ENCODE assay signal across 14 cellular contexts in the genomic region with DNA sequence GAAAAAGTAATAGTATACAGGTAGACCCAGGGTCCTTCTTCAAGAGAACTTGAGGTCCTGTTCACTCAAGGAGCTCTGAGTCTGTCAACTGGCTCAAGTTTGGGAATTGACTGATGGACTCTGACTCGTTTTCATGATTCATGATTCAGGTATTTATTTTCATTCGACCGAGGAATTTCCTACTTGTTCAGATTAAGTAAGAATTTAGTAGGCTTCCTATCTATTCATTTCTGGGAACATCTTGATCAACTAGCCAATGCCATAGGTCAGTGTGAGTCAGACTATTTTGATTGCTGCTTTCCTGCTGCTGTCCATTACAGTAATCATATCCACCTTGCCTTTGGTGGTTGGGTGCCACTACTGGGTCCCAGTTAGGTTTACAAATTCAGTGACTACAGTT. TPM values are rescaled to one million over a fixed set of nuclear protein-coding genes. Genes with fewer than 3 reads are reported as not detected.
DNase-seq lines count a peak whose midpoint lies in the region; ATAC-seq, FAIRE-seq and TF ChIP-seq lines count a peak whose summit lies in the region.
"Had no signal": no experiment of that assay in that cellular context is flagged by ENCODE, and none has a peak within 500 bp of the region (broad histone marks: within the 10 kb centered on the region; RNA-seq: fewer than 3 reads in every experiment).

No MANE protein-coding gene starts in this region.

- H3K9me1 ChIP-seq in endothelial cell of umbilical vein (replicated peaks; ENCODE audit: control insufficient read depth, extremely low read depth, insufficient read depth, low read length) = no peaks in the 10 kb centered on the region

- BruUV-seq in Caco-2 (replicated peaks; lab: Mats Ljungman, UMichigan) (no TSS peak), Panc1 (replicated peaks; lab: Mats Ljungman, UMichigan) (no TSS peak), endothelial cell of umbilical vein (replicated peaks; lab: Mats Ljungman, UMichigan) (no TSS peak)

- peak overlapping the region; percentile 59 for H3K4me2 ChIP-seq in endothelial cell of umbilical vein (ENCODE audit: insufficient read depth, low read length)

- POLR2A ChIA-PET in Caco-2 (lab: Charles Lee) = no interaction called here
- POLR2A ChIA-PET in Panc1 (lab: Charles Lee) = interaction anchor here (0.6 kb wide), 1 partner anchor 11 kb away, joined by 4 read pairs; no protein-coding TSS in a partner anchor
- POLR2A ChIA-PET in endothelial cell of umbilical vein (lab: Charles Lee) = no interaction called here
- POLR2A ChIA-PET in naive thymus-derived CD4-positive, alpha-beta T cell (lab: Charles Lee) = no interaction called here

- H3K4me3 ChIP-seq in Caco-2 (ENCODE audit: low read depth, low read length) (no peak overlapping the region), Panc1 (ENCODE audit: low read depth in 2 of 2, low read length in 2 of 2) (no peak overlapping the region), endothelial cell of umbilical vein (replicated peaks in 1 of 3; ENCODE audit: insufficient read depth in 1 of 3, low read depth in 1 of 3, low read length in 3 of 3) (no peak overlapping the region), mucosa of descending colon (no peak overlapping the region)
- no peak overlapping the region for H3K4me3 ChIP-seq in naive thymus-derived CD4-positive, alpha-beta T cell (ENCODE audit: low read length)
- H3K4me3 ChIP-seq: right lobe of liver had no signal

- no peak overlapping the region for H2AFZ ChIP-seq in endothelial cell of umbilical vein (ENCODE audit: low read depth, low read length)

- no peaks in the 10 kb centered on the region for H3K27me3 Mint-ChIP-seq in Caco-2 (ENCODE audit: insufficient read depth, unreplicated experiment)
- no peaks in the 10 kb centered on the region for H3K27me3 Mint-ChIP-seq in naive thymus-derived CD4-positive, alpha-beta T cell
- H3K27me3 Mint-ChIP-seq: activated naive CD4-positive, alpha-beta T cell treated with anti-CD3 and anti-CD28 coated beads, Interleukin-2, amount 50 U/mL, for 24 hours; memory B cell had no signal

- in situ Hi-C loops in Panc1 (cut with HindIII; ENCODE audit: low pct_unique_long_range_greater_than_20kb, low sequenced_read_pairs) = no loop called here

- no peaks in the 10 kb centered on the region for H3K79me2 ChIP-seq in endothelial cell of umbilical vein (ENCODE audit: control insufficient read depth, insufficient read depth, low read length)

- H3K36me3 ChIP-seq in Caco-2 (ENCODE audit: control insufficient read depth, insufficient read depth, low read length) = no peaks in the 10 kb centered on the region
- H3K36me3 ChIP-seq in Panc1 (ENCODE audit: control insufficient read depth, insufficient read depth, low read length) = no peaks in the 10 kb centered on the region
- H3K36me3 ChIP-seq in endothelial cell of umbilical vein (ENCODE audit: control insufficient read depth in 2 of 2, extremely low read depth in 1 of 2, insufficient read depth in 2 of 2, low read length in 2 of 2) = no peaks in the 10 kb centered on the region
- H3K36me3 ChIP-seq in mucosa of descending colon (ENCODE audit: low read depth) = no peaks in the 10 kb centered on the region
- no peaks in the 10 kb centered on the region for H3K36me3 ChIP-seq in naive thymus-derived CD4-positive, alpha-beta T cell (ENCODE audit: control insufficient read depth in 2 of 3, insufficient read depth in 3 of 3, low read length in 3 of 3)
- H3K36me3 ChIP-seq: right lobe of liver had no signal

- no peaks in the 10 kb centered on the region for H3K9me3 Mint-ChIP-seq in Caco-2 (ENCODE audit: unreplicated experiment)
- H3K9me3 Mint-ChIP-seq in naive thymus-derived CD4-positive, alpha-beta T cell = no peaks in the 10 kb centered on the region
- H3K9me3 Mint-ChIP-seq: activated naive CD4-positive, alpha-beta T cell treated with anti-CD3 and anti-CD28 coated beads, Interleukin-2, amount 50 U/mL, for 24 hours; memory B cell had no signal

- FAIRE-seq in endothelial cell of umbilical vein (lab: Jason Lieb, UNC) = peak; percentile 98
- FAIRE-seq: GM18507 had no signal

- intact Hi-C loops in Caco-2 (cut with micrococcal nuclease; ENCODE audit: unreplicated experiment) = no loop called here
- intact Hi-C loops in Panc1 (cut with micrococcal nuclease; ENCODE audit: unreplicated experiment) = loop anchor here (10.0 kb wide), 1 partner anchor 55 kb away; no protein-coding TSS in a partner anchor
- intact Hi-C loops in endothelial cell of umbilical vein (cut with micrococcal nuclease) = no loop called here
- intact Hi-C loops in mucosa of descending colon (cut with DNase I, micrococcal nuclease) = no loop called here
- intact Hi-C loops in naive thymus-derived CD4-positive, alpha-beta T cell (cut with micrococcal nuclease) = no loop called here

- TF ChIP-seq POLR2A in endothelial cell of umbilical vein (IDR thresholded peaks at IDR 0.05; ENCODE audit: low read depth, low read length) = no peak

- no peak overlapping the region for H3K4me3 Mint-ChIP-seq in Caco-2 (ENCODE audit: unreplicated experiment)
- H3K4me3 Mint-ChIP-seq in naive thymus-derived CD4-positive, alpha-beta T cell = no peak overlapping the region
- H3K4me3 Mint-ChIP-seq: activated naive CD4-positive, alpha-beta T cell treated with anti-CD3 and anti-CD28 coated beads, Interleukin-2, amount 50 U/mL, for 24 hours; memory B cell had no signal

- H3K4me1 ChIP-seq in Caco-2 (peaks cover 55% of the 10 kb centered on the region), Panc1 (ENCODE audit: control insufficient read depth, insufficient read depth, low read length) (peaks cover 14% of the 10 kb centered on the region), endothelial cell of umbilical vein (ENCODE audit: control insufficient read depth, extremely low read depth, insufficient read depth, low read length) (peaks cover 15% of the 10 kb centered on the region), mucosa of descending colon (ENCODE audit: low read depth) (no peaks in the 10 kb centered on the region)
- H3K4me1 ChIP-seq in naive thymus-derived CD4-positive, alpha-beta T cell (ENCODE audit: control insufficient read depth in 2 of 2, insufficient read depth in 2 of 2, low read length in 2 of 2) = no peaks in the 10 kb centered on the region
- H3K4me1 ChIP-seq: right lobe of liver had no signal

- H3K36me3 Mint-ChIP-seq in Caco-2 (ENCODE audit: insufficient read depth, unreplicated experiment) = no peaks in the 10 kb centered on the region
- no peaks in the 10 kb centered on the region for H3K36me3 Mint-ChIP-seq in naive thymus-derived CD4-positive, alpha-beta T cell
- H3K36me3 Mint-ChIP-seq: activated naive CD4-positive, alpha-beta T cell treated with anti-CD3 and anti-CD28 coated beads, Interleukin-2, amount 50 U/mL, for 24 hours; memory B cell had no signal

- H3K27ac ChIP-seq in Panc1 (ENCODE audit: low read length) = 0 out of 2 replicates have a peak overlapping the region, but pooled peaks have one; percentile 29
- peak overlapping the region; percentile 81 for H3K27ac ChIP-seq in endothelial cell of umbilical vein (ENCODE audit: insufficient read depth, low read depth, low read length)
- H3K27ac ChIP-seq in naive thymus-derived CD4-positive, alpha-beta T cell (ENCODE audit: low read depth, low read length) = no peak overlapping the region

- H3K4me1 Mint-ChIP-seq in Caco-2 (ENCODE audit: low read depth, unreplicated experiment) = peaks cover 38% of the 10 kb centered on the region
- H3K4me1 Mint-ChIP-seq in naive thymus-derived CD4-positive, alpha-beta T cell = peaks cover 0 to 1% (median 0%) of the 10 kb centered on the region in 7 donors
- H3K4me1 Mint-ChIP-seq: activated naive CD4-positive, alpha-beta T cell treated with anti-CD3 and anti-CD28 coated beads, Interleukin-2, amount 50 U/mL, for 24 hours had no signal

- H3K27me3 ChIP-seq in Caco-2 (replicated peaks; ENCODE audit: control insufficient read depth, insufficient read depth, low read length) (no peaks in the 10 kb centered on the region), Panc1 (ENCODE audit: control insufficient read depth, insufficient read depth, low read length) (no peaks in the 10 kb centered on the region), endothelial cell of umbilical vein (ENCODE audit: control insufficient read depth in 2 of 2, insufficient read depth in 2 of 2, low read length in 2 of 2) (no peaks in the 10 kb centered on the region)
- H3K27me3 ChIP-seq in naive thymus-derived CD4-positive, alpha-beta T cell (ENCODE audit: control insufficient read depth in 2 of 2, insufficient read depth in 2 of 2, low read length in 2 of 2) = no peaks in the 10 kb centered on the region
- H3K27me3 ChIP-seq: right lobe of liver had no signal

- DNase-seq in Caco-2 (peak in 1 of 2 experiments; percentile 42), Panc1 (ENCODE audit: low read depth, low spot score) (no peak), endothelial cell of umbilical vein (ENCODE audit: low read depth, low spot score) (peak; percentile 83), mucosa of descending colon (no peak), NOMO-1 (lab: John Stamatoyannopoulos, UW; ENCODE audit: unreplicated experiment in 2 of 2) (no peak), SHP77 (lab: John Stamatoyannopoulos, UW) (no peak)
- no peak for DNase-seq in activated CD8-positive, alpha-beta memory T cell treated with anti-CD3 and anti-CD28 coated beads, Interleukin-2, amount 50 U/mL, for 4 hours
- no peak for DNase-seq in naive thymus-derived CD4-positive, alpha-beta T cell
- DNase-seq: foreskin melanocyte, NCI-H1417 treated with DMSO at 0.1 percent for 48 hours, right lobe of liver had no signal

- CTCF ChIA-PET in Caco-2 (lab: Charles Lee) = no interaction called here
- CTCF ChIA-PET in Panc1 (lab: Charles Lee) = no interaction called here
- CTCF ChIA-PET in endothelial cell of umbilical vein (lab: Charles Lee) = interaction anchor here (0.9 to 1.6 kb wide), 6 partner anchors 10 to 76 kb away, joined by 3 to 5 read pairs (median 4); no protein-coding TSS in a partner anchor
- CTCF ChIA-PET in naive thymus-derived CD4-positive, alpha-beta T cell (lab: Charles Lee) = no interaction called here

- peak overlapping the region; percentile 68 for H3K27ac Mint-ChIP-seq in Caco-2 (ENCODE audit: unreplicated experiment)
- H3K27ac Mint-ChIP-seq in naive thymus-derived CD4-positive, alpha-beta T cell = no peak overlapping the region
- H3K27ac Mint-ChIP-seq: activated naive CD4-positive, alpha-beta T cell treated with anti-CD3 and anti-CD28 coated beads, Interleukin-2, amount 50 U/mL, for 24 hours; memory B cell had no signal

- dilution Hi-C loops in endothelial cell of umbilical vein (cut with MboI; ENCODE audit: extremely low pct_ligation_motif_present, low sequenced_read_pairs) = no loop called here

- H4K20me1 ChIP-seq in endothelial cell of umbilical vein (replicated peaks; ENCODE audit: control insufficient read depth, extremely low read depth, insufficient read depth, low read length) = no peaks in the 10 kb centered on the region

- ATAC-seq in Panc1 (peak; percentile 63), mucosa of descending colon (peak; percentile 46)
- no peak for ATAC-seq in naive thymus-derived CD4-positive, alpha-beta T cell

- H3K9ac ChIP-seq in endothelial cell of umbilical vein (replicated peaks; ENCODE audit: extremely low read depth, insufficient read depth, low read length) = no peak overlapping the region

- TF ChIP-seq CTCF in Caco-2 (IDR thresholded peaks at IDR 0.05; ENCODE audit: insufficient read depth in 1 of 2, low read depth in 1 of 2, low read length in 1 of 2, severe bottlenecking in 1 of 2, unreplicated experiment in 1 of 2) = no peak
- no peak for TF ChIP-seq CTCF in Panc1 (IDR thresholded peaks at IDR 0.05)
- TF ChIP-seq CTCF in endothelial cell of umbilical vein (IDR thresholded peaks at IDR 0.05; ENCODE audit: extremely low read depth in 1 of 2, insufficient read depth in 1 of 2, low read depth in 1 of 2, low read length in 2 of 2) = no peak
- TF ChIP-seq CTCF in mucosa of descending colon (IDR thresholded peaks at IDR 0.05) = no peak

- H3K9me3 ChIP-seq in Caco-2 = no peaks in the 10 kb centered on the region
- no peaks in the 10 kb centered on the region for H3K9me3 ChIP-seq in Panc1 (ENCODE audit: control insufficient read depth, insufficient read depth, low read depth, low read length)
- no peaks in the 10 kb centered on the region for H3K9me3 ChIP-seq in endothelial cell of umbilical vein (replicated peaks; ENCODE audit: control insufficient read depth, insufficient read depth, low read length)
- no peaks in the 10 kb centered on the region for H3K9me3 ChIP-seq in mucosa of descending colon
- no peaks in the 10 kb centered on the region for H3K9me3 ChIP-seq in naive thymus-derived CD4-positive, alpha-beta T cell (ENCODE audit: control insufficient read depth in 2 of 3, low read length in 3 of 3)
- H3K9me3 ChIP-seq: right lobe of liver had no signal

RNA-seq across cellular contexts. Expression of gene FAM186A, which starts 6.1 kb away (rescaled TPM):
- total RNA-seq in Caco-2 (2022) = not detected in 2 replicates
- total RNA-seq in Panc1 (2021; ENCODE audit: unreplicated experiment) = not detected
- 0.04 TPM for polyA plus RNA-seq in Panc1 (2012; ENCODE audit: insufficient read length)
- not detected in 2 replicates for total RNA-seq in endothelial cell of umbilical vein
- not detected in 2 replicates for polyA plus RNA-seq in endothelial cell of umbilical vein
- not detected in 2 replicates for polyA plus RNA-seq in endothelial cell of umbilical vein (2011; cell fraction: cytosol; rRNA removed)
- not detected in 2 replicates for polyA plus RNA-seq in endothelial cell of umbilical vein (2011; cell fraction: nucleus; rRNA removed)
- polyA plus RNA-seq in endothelial cell of umbilical vein (2012) = not detected in 2 replicates
- polyA minus RNA-seq in endothelial cell of umbilical vein = not detected in 2 replicates
- polyA minus RNA-seq in endothelial cell of umbilical vein (2011; cell fraction: cytosol; rRNA and poly(A)+ RNA removed) = not detected
- polyA minus RNA-seq in endothelial cell of umbilical vein (2011; cell fraction: nucleus; rRNA and poly(A)+ RNA removed) = not detected in 2 replicates
- total RNA-seq in mucosa of descending colon = not detected
- total RNA-seq in naive thymus-derived CD4-positive, alpha-beta T cell = not detected
- under 1 TPM in 1 of 2 donors, not detected in 1; 0.06 TPM for polyA plus RNA-seq in naive thymus-derived CD4-positive, alpha-beta T cell
- total RNA-seq: right lobe of liver had no signal

RNA-seq across cellular contexts. Expression of gene LARP4, which starts 10.4 kb away (rescaled TPM):
- total RNA-seq in Caco-2 (2022) (103 and 115 TPM in 2 replicates), Panc1 (2021; ENCODE audit: unreplicated experiment) (92.7 TPM), endothelial cell of umbilical vein (59.4 and 69.6 TPM in 2 replicates), mucosa of descending colon (10 to 100 TPM; 42.1 to 71.7 (median 53.1) TPM)
- polyA plus RNA-seq in Panc1 (2012; ENCODE audit: insufficient read length) = 33.7 TPM
- polyA plus RNA-seq in endothelial cell of umbilical vein = 8.1 and 8.9 TPM in 2 replicates
- polyA plus RNA-seq in endothelial cell of umbilical vein (2011; cell fraction: cytosol; rRNA removed) = 13.2 and 13.5 TPM in 2 replicates
- polyA plus RNA-seq in endothelial cell of umbilical vein (2011; cell fraction: nucleus; rRNA removed) = 22.0 and 31.3 TPM in 2 replicates
- 38.6 and 50.8 TPM in 2 replicates for polyA plus RNA-seq in endothelial cell of umbilical vein (2012)
- 34.5 and 39.9 TPM in 2 replicates for polyA minus RNA-seq in endothelial cell of umbilical vein
- 58.5 TPM for polyA minus RNA-seq in endothelial cell of umbilical vein (2011; cell fraction: cytosol; rRNA and poly(A)+ RNA removed)
- polyA minus RNA-seq in endothelial cell of umbilical vein (2011; cell fraction: nucleus; rRNA and poly(A)+ RNA removed) = 27.2 and 41.5 TPM in 2 replicates
- 10 to 100 TPM; 22.1 to 68.9 (median 38.4) TPM for total RNA-seq in naive thymus-derived CD4-positive, alpha-beta T cell
- 10 to 100 TPM; 18.7 to 23.7 TPM for polyA plus RNA-seq in naive thymus-derived CD4-positive, alpha-beta T cell
